In genomic region chr2:177413703-177414102, GRCh38 we compare ENCODE assay signal across 29 cellular contexts. TPM values are rescaled to one million over a fixed set of nuclear protein-coding genes. Genes with fewer than 3 reads are reported as not detected.
A peak's percentile ranks its signal among the peaks of the same experiment; 100 is the strongest.
DNase-seq lines count a peak whose midpoint lies in the region; ATAC-seq, FAIRE-seq and TF ChIP-seq lines count a peak whose summit lies in the region.
"Had no signal": no experiment of that assay in that cellular context is flagged by ENCODE, and none has a peak within 500 bp of the region (broad histone marks: within the 10 kb centered on the region; RNA-seq: fewer than 3 reads in every experiment).

No MANE protein-coding gene starts in this region.

- intact Hi-C loops in activated CD8-positive, alpha-beta T cell treated with anti-CD3 and anti-CD28 coated beads for 36 hours (cut with micrococcal nuclease) = no loop called here
- intact Hi-C loops in K562 (cut with micrococcal nuclease) = no loop called here
- intact Hi-C loops in right cardiac atrium (cut with DNase I) = no loop called here

- 65% methylated on average over 3 of the region's 3 CpGs for WGBS in K562 (ENCODE audit: insufficient coverage, low coverage, missing lambda C conversion rate)
- 63% methylated on average over 3 of the region's 3 CpGs for WGBS in right cardiac atrium

- H3K27ac ChIP-seq in K562 (ENCODE audit: extremely low read depth, low read depth, low read length) (no peak overlapping the region), right cardiac atrium (ENCODE audit: low read length) (no peak overlapping the region)
- H3K27ac ChIP-seq: A549, cardiac muscle cell, coronary artery, heart right ventricle, KMS-11, neutrophil, prostate gland, vagina had no signal

- CTCF ChIA-PET in activated CD8-positive, alpha-beta T cell treated with anti-CD3 and anti-CD28 coated beads for 36 hours (lab: Charles Lee) = interaction anchor here (0.8 to 9.7 kb wide), 9 partner anchors 9 to 349 kb away, joined by 3 to 163 read pairs (median 6); partner anchors contain the start of gene AGPS
- CTCF ChIA-PET in activated CD8-positive, alpha-beta T cell treated with anti-CD3 and anti-CD28 coated beads, Interleukin-2, amount 10 ng/mL, durations not matched to agents 7 days and 5 days (lab: Charles Lee) = interaction anchor here (3.9 to 10.8 kb wide), 3 partner anchors 22 to 249 kb away, joined by 42 to 181 read pairs (median 57); partner anchors contain the start of gene AGPS
- CTCF ChIA-PET in K562 (lab: Yijun Ruan, JAX; ENCODE audit: low intra/inter-chr PET ratio) = interaction anchor here (4.0 to 5.0 kb wide), 2 partner anchors 79 to 250 kb away, joined by 47 to 69 read pairs; no protein-coding TSS in a partner anchor

- H3K27ac Mint-ChIP-seq in activated CD8-positive, alpha-beta T cell treated with anti-CD3 and anti-CD28 coated beads for 36 hours = peak overlapping the region; percentile 64
- no peak overlapping the region for H3K27ac Mint-ChIP-seq in activated CD8-positive, alpha-beta T cell treated with anti-CD3 and anti-CD28 coated beads, Interleukin-2, amount 10 ng/mL, durations not matched to agents 7 days and 5 days
- H3K27ac Mint-ChIP-seq in stimulated activated effector memory CD8-positive, alpha-beta T cell treated with anti-CD3 and anti-CD28 coated beads, Interleukin-12 subunit alpha, Interleukin-12 subunit beta, amount 100 ng/mL, for 72 hours = no peak overlapping the region
- H3K27ac Mint-ChIP-seq in naive thymus-derived CD8-positive, alpha-beta T cell = peak overlapping the region in 3 of 10 donors; percentile 26 to 65 (median 55)

- H3K9me1 ChIP-seq in K562 (ENCODE audit: control insufficient read depth, insufficient read depth, low read length) = no peaks in the 10 kb centered on the region

- no peak for TF ChIP-seq POLR2A in H54 (IDR thresholded peaks at IDR 0.05; ENCODE audit: low read depth, low read length)
- no peak for TF ChIP-seq POLR2A in K562 (conservative IDR thresholded peaks at IDR 0.05)

- BruUV-seq in K562 (replicated peaks; lab: Mats Ljungman, UMichigan) = no TSS peak

- no peak for TF ChIP-seq CTCF in activated CD8-positive, alpha-beta T cell treated with anti-CD3 and anti-CD28 coated beads for 36 hours (IDR thresholded peaks at IDR 0.05)
- no peak for TF ChIP-seq CTCF in K562 (IDR thresholded peaks at IDR 0.05 in 2 of 3, conservative IDR thresholded peaks at IDR 0.05 in 1 of 3; ENCODE audit: insufficient read depth in 2 of 3, low read depth in 1 of 3, low read length in 3 of 3)

- peaks cover 44% of the 10 kb centered on the region for H3K4me1 Mint-ChIP-seq in activated CD8-positive, alpha-beta T cell treated with anti-CD3 and anti-CD28 coated beads for 36 hours (ENCODE audit: low read depth)
- peaks cover 6% of the 10 kb centered on the region for H3K4me1 Mint-ChIP-seq in activated CD8-positive, alpha-beta T cell treated with anti-CD3 and anti-CD28 coated beads, Interleukin-2, amount 10 ng/mL, durations not matched to agents 7 days and 5 days (ENCODE audit: low read depth)
- H3K4me1 Mint-ChIP-seq in stimulated activated effector memory CD8-positive, alpha-beta T cell treated with anti-CD3 and anti-CD28 coated beads, Interleukin-12 subunit alpha, Interleukin-12 subunit beta, amount 100 ng/mL, for 72 hours = peaks cover 27% of the 10 kb centered on the region
- peaks cover 17 to 45% (median 28%) of the 10 kb centered on the region in 4 donors for H3K4me1 Mint-ChIP-seq in naive thymus-derived CD8-positive, alpha-beta T cell

- TF ChIP-seq EP300 in K562 (IDR thresholded peaks at IDR 0.05; ENCODE audit: low read length) = no peak

- no peak for TF ChIP-seq RAD21 in K562 (CRISPR knock-in tag; conservative IDR thresholded peaks at IDR 0.05 in 1 of 2, IDR thresholded peaks at IDR 0.05 in 1 of 2)

- H4K20me1 ChIP-seq in K562 (replicated peaks; ENCODE audit: control insufficient read depth, insufficient read depth, low read length) = no peaks in the 10 kb centered on the region

- no peak overlapping the region for H3K4me3 ChIP-seq in K562
- H3K4me3 ChIP-seq in right cardiac atrium (ENCODE audit: low read length) = no peak overlapping the region
- H3K4me3 ChIP-seq: A549, cardiac muscle cell, coronary artery, heart right ventricle, prostate gland, vagina had no signal

- H3K4me1 ChIP-seq in K562 (replicated peaks in 1 of 2; ENCODE audit: control insufficient read depth in 2 of 2, insufficient read depth in 2 of 2, low read length in 2 of 2) (no peaks in the 10 kb centered on the region), right cardiac atrium (ENCODE audit: control insufficient read depth, insufficient read depth, low read length) (no peaks in the 10 kb centered on the region)
- H3K4me1 ChIP-seq: prostate gland had no signal

- no peak overlapping the region for H3K9ac ChIP-seq in K562 (ENCODE audit: insufficient read depth in 1 of 2, low read depth in 2 of 2, low read length in 2 of 2)
- H3K9ac ChIP-seq: KMS-11 had no signal

- H3K9me3 Mint-ChIP-seq in activated CD8-positive, alpha-beta T cell treated with anti-CD3 and anti-CD28 coated beads for 36 hours = peaks cover 4% of the 10 kb centered on the region
- peaks cover 5% of the 10 kb centered on the region for H3K9me3 Mint-ChIP-seq in activated CD8-positive, alpha-beta T cell treated with anti-CD3 and anti-CD28 coated beads, Interleukin-2, amount 10 ng/mL, durations not matched to agents 7 days and 5 days (ENCODE audit: insufficient read depth)
- no peaks in the 10 kb centered on the region for H3K9me3 Mint-ChIP-seq in stimulated activated effector memory CD8-positive, alpha-beta T cell treated with anti-CD3 and anti-CD28 coated beads, Interleukin-12 subunit alpha, Interleukin-12 subunit beta, amount 100 ng/mL, for 72 hours
- H3K9me3 Mint-ChIP-seq in naive thymus-derived CD8-positive, alpha-beta T cell = peaks cover 0 to 4% (median 0%) of the 10 kb centered on the region in 9 donors

- H3K36me3 ChIP-seq in K562 (ENCODE audit: control insufficient read depth, insufficient read depth, low read length) = peaks cover under 1% of the 10 kb centered on the region; the same call in 1 of the 3 replicates
- H3K36me3 ChIP-seq: cardiac muscle cell, heart right ventricle, neutrophil, prostate gland, vagina had no signal

- H3K4me3 Mint-ChIP-seq in activated CD8-positive, alpha-beta T cell treated with anti-CD3 and anti-CD28 coated beads for 36 hours = no peak overlapping the region
- no peak overlapping the region for H3K4me3 Mint-ChIP-seq in activated CD8-positive, alpha-beta T cell treated with anti-CD3 and anti-CD28 coated beads, Interleukin-2, amount 10 ng/mL, durations not matched to agents 7 days and 5 days
- no peak overlapping the region for H3K4me3 Mint-ChIP-seq in stimulated activated effector memory CD8-positive, alpha-beta T cell treated with anti-CD3 and anti-CD28 coated beads, Interleukin-12 subunit alpha, Interleukin-12 subunit beta, amount 100 ng/mL, for 72 hours
- no peak overlapping the region for H3K4me3 Mint-ChIP-seq in naive thymus-derived CD8-positive, alpha-beta T cell
- H3K4me3 Mint-ChIP-seq: T-cell had no signal

- POLR2A ChIA-PET in activated CD8-positive, alpha-beta T cell treated with anti-CD3 and anti-CD28 coated beads for 36 hours (lab: Charles Lee) = interaction anchor here (1.3 kb wide), 1 partner anchor 19 kb away, joined by 3 read pairs; no protein-coding TSS in a partner anchor
- POLR2A ChIA-PET in activated CD8-positive, alpha-beta T cell treated with anti-CD3 and anti-CD28 coated beads, Interleukin-2, amount 10 ng/mL, durations not matched to agents 7 days and 5 days (lab: Charles Lee) = no interaction called here
- POLR2A ChIA-PET in K562 (lab: Yijun Ruan, JAX) = interaction anchor here (1.1 to 2.2 kb wide), 6 partner anchors 9 to 249 kb away, joined by 3 to 12 read pairs (median 7); no protein-coding TSS in a partner anchor
- POLR2A ChIA-PET in naive thymus-derived CD8-positive, alpha-beta T cell (lab: Charles Lee) = interaction anchor here (1.1 kb wide), 1 partner anchor 149 kb away, joined by 3 read pairs; the partner anchor contains the start of gene NFE2L2

- H3K79me2 ChIP-seq in K562 (ENCODE audit: control insufficient read depth, insufficient read depth, low read length) = peaks cover 77% of the 10 kb centered on the region

- no peak for DNase-seq in activated CD8-positive, alpha-beta T cell treated with anti-CD3 and anti-CD28 coated beads for 36 hours
- DNase-seq in activated CD8-positive, alpha-beta T cell treated with anti-CD3 and anti-CD28 coated beads, Interleukin-2, amount 10 ng/mL, durations not matched to agents 7 days and 5 days = no peak
- no peak for DNase-seq in H54 (ENCODE audit: insufficient read length, low spot score)
- DNase-seq in K562 (ENCODE audit: extremely low read depth in 1 of 4, low spot score in 3 of 4) = no peak
- no peak for DNase-seq in stimulated activated effector memory CD8-positive, alpha-beta T cell treated with anti-CD3 and anti-CD28 coated beads, Interleukin-12 subunit alpha, Interleukin-12 subunit beta, amount 100 ng/mL, for 72 hours (ENCODE audit: low spot score in 2 of 2)
- DNase-seq in right cardiac atrium = no peak
- DNase-seq in naive thymus-derived CD8-positive, alpha-beta T cell = no peak
- DNase-seq in left lobe of liver (ENCODE audit: low spot score) = no peak
- DNase-seq: activated CD8-positive, alpha-beta memory T cell treated with anti-CD3 and anti-CD28 coated beads for 24 hours; activated naive CD4-positive, alpha-beta T cell treated with anti-CD3 and anti-CD28 coated beads, Interleukin-2, amount 50 U/mL, for 16 hours; AML-193; anterior cingulate cortex; DMS153; foreskin fibroblast; heart right ventricle; NCI-H1436; NCI-H2081 treated with DMSO at 0.1 percent for 48 hours; NCI-H226; stimulated activated naive CD4-positive, alpha-beta T cell treated with Interleukin-2 at 50 U/mL for 16 hours; T-cell had no signal

- H3K27me3 ChIP-seq in K562 (ENCODE audit: control insufficient read depth in 2 of 2, insufficient read depth in 2 of 2, low read length in 2 of 2) (no peaks in the 10 kb centered on the region), right cardiac atrium (ENCODE audit: control insufficient read depth, insufficient read depth) (no peaks in the 10 kb centered on the region)
- H3K27me3 ChIP-seq: cardiac muscle cell, heart right ventricle, neutrophil, vagina had no signal

- H2AFZ ChIP-seq in K562 (ENCODE audit: low read depth, low read length) = no peak overlapping the region

- H3K9me3 ChIP-seq in K562 (replicated peaks; ENCODE audit: control insufficient read depth, insufficient read depth, low read depth, low read length) (no peaks in the 10 kb centered on the region), right cardiac atrium (ENCODE audit: control insufficient read depth, low read length) (no peaks in the 10 kb centered on the region)
- H3K9me3 ChIP-seq: A549, heart right ventricle, neutrophil, prostate gland, vagina had no signal

- peak; percentile 75 for ATAC-seq in activated CD8-positive, alpha-beta T cell treated with anti-CD3 and anti-CD28 coated beads for 36 hours
- ATAC-seq in activated CD8-positive, alpha-beta T cell treated with anti-CD3 and anti-CD28 coated beads, Interleukin-2, amount 10 ng/mL, durations not matched to agents 7 days and 5 days = no peak
- ATAC-seq in K562 (no peak), right cardiac atrium (no peak), left lobe of liver (no peak)
- peak; percentile 89 for ATAC-seq in stimulated activated effector memory CD8-positive, alpha-beta T cell treated with anti-CD3 and anti-CD28 coated beads, Interleukin-12 subunit alpha, Interleukin-12 subunit beta, amount 100 ng/mL, for 72 hours
- ATAC-seq in naive thymus-derived CD8-positive, alpha-beta T cell = no peak
- ATAC-seq: esophagus mucosa, heart right ventricle, T-cell had no signal

- no peaks in the 10 kb centered on the region for H3K27me3 Mint-ChIP-seq in activated CD8-positive, alpha-beta T cell treated with anti-CD3 and anti-CD28 coated beads for 36 hours
- H3K27me3 Mint-ChIP-seq in activated CD8-positive, alpha-beta T cell treated with anti-CD3 and anti-CD28 coated beads, Interleukin-2, amount 10 ng/mL, durations not matched to agents 7 days and 5 days (ENCODE audit: low read depth) = no peaks in the 10 kb centered on the region
- H3K27me3 Mint-ChIP-seq in naive thymus-derived CD8-positive, alpha-beta T cell = no peaks in the 10 kb centered on the region
- H3K27me3 Mint-ChIP-seq: T-cell had no signal

- H3K36me3 Mint-ChIP-seq in activated CD8-positive, alpha-beta T cell treated with anti-CD3 and anti-CD28 coated beads for 36 hours (ENCODE audit: low read depth) = peaks cover 11% of the 10 kb centered on the region
- peaks cover 9% of the 10 kb centered on the region for H3K36me3 Mint-ChIP-seq in activated CD8-positive, alpha-beta T cell treated with anti-CD3 and anti-CD28 coated beads, Interleukin-2, amount 10 ng/mL, durations not matched to agents 7 days and 5 days (ENCODE audit: low read depth)
- no peaks in the 10 kb centered on the region for H3K36me3 Mint-ChIP-seq in stimulated activated effector memory CD8-positive, alpha-beta T cell treated with anti-CD3 and anti-CD28 coated beads, Interleukin-12 subunit alpha, Interleukin-12 subunit beta, amount 100 ng/mL, for 72 hours
- H3K36me3 Mint-ChIP-seq in naive thymus-derived CD8-positive, alpha-beta T cell = peaks cover 0 to 3% (median 3%) of the 10 kb centered on the region in 3 donors

- FAIRE-seq in H54 (lab: Jason Lieb, UNC) (peak; percentile 33), K562 (lab: Jason Lieb, UNC) (no peak)
- FAIRE-seq: A549, GM19239 had no signal

- in situ Hi-C loops in K562 (cut with MboI) = loop anchor here (10.0 kb wide), 2 partner anchors 79 to 249 kb away; no protein-coding TSS in a partner anchor

- no peak overlapping the region for H3K4me2 ChIP-seq in K562 (ENCODE audit: insufficient read depth, low read length)
- H3K4me2 ChIP-seq: A549, KMS-11 had no signal

RNA-seq across cellular contexts. Expression of gene AGPS, which starts 21.1 kb away (rescaled TPM):
- 10 to 100 TPM; 55.7 to 58.9 TPM for total RNA-seq in activated CD8-positive, alpha-beta T cell treated with anti-CD3 and anti-CD28 coated beads for 36 hours
- total RNA-seq in activated CD8-positive, alpha-beta T cell treated with anti-CD3 and anti-CD28 coated beads, Interleukin-2, amount 10 ng/mL, durations not matched to agents 7 days and 5 days = 10 to 100 TPM; 65.9 to 67.9 TPM
- total RNA-seq in K562 (2011; cell fraction: chromatin; rRNA removed; ENCODE audit: low replicate concordance) = 22.6 and 91.3 TPM in 2 replicates
- total RNA-seq in K562 (2011; cell fraction: nucleolus; rRNA removed) = 7.7 and 12.5 TPM in 2 replicates
- 32.9 and 66.5 TPM in 2 replicates for total RNA-seq in K562 (2011; cell fraction: nucleoplasm; rRNA removed)
- total RNA-seq in K562 (2014; rRNA removed) (144 and 211 TPM in 2 replicates), K562 (2014; rRNA removed; fragmentation: Illumina TruSeq; extraction: Trizol) (80.7 and 91.4 TPM in 2 replicates), K562 (2015; rRNA removed; fragmentation: Illumina TruSeq; extraction: Trizol) (66.2 and 73.4 TPM in 2 replicates), K562 (2021) (95.6 and 97.1 TPM in 2 replicates), right cardiac atrium (10 to 100 TPM; 19.0 to 26.0 (median 24.6) TPM), left lobe of liver (31.0 TPM)
- polyA plus RNA-seq in K562 (2011; rRNA removed) (30.5 and 63.1 TPM in 2 replicates), K562 (2014; fragmentation: Illumina TruSeq; extraction: Trizol) (43.8 and 53.3 TPM in 2 replicates), K562 (2014; fragmentation: Nextera tagmentation; extraction: Ambion mirVana) (10 to 100 TPM; 15.5 to 15.6 TPM), K562 (2014; rRNA removed) (55.5 and 60.1 TPM in 2 replicates), right cardiac atrium (4.7 TPM)
- 10.1 and 10.3 TPM in 2 replicates for polyA plus RNA-seq in K562 (2011; cell fraction: cytosol; rRNA removed)
- 11.9 and 21.7 TPM in 2 replicates for polyA plus RNA-seq in K562 (2011; cell fraction: nucleus; rRNA removed)
- 39.2 and 44.1 TPM in 2 replicates for polyA plus RNA-seq in K562 (2012)
- 78.3 and 102 TPM in 2 replicates for polyA minus RNA-seq in K562 (2011; rRNA and poly(A)+ RNA removed)
- 27.3 and 41.2 TPM in 2 replicates for polyA minus RNA-seq in K562 (2011; cell fraction: cytosol; rRNA and poly(A)+ RNA removed)
- 27.6 and 51.5 TPM in 2 replicates for polyA minus RNA-seq in K562 (2011; cell fraction: nucleus; rRNA and poly(A)+ RNA removed)
- total RNA-seq in naive thymus-derived CD8-positive, alpha-beta T cell = 10 to 100 TPM; 24.8 to 25.6 TPM
- polyA plus RNA-seq in naive thymus-derived CD8-positive, alpha-beta T cell = 10 to 100 TPM; 13.0 to 16.3 (median 13.2) TPM

Comparison
In these comparisons a context has a peak if more than half of its experiments do, and no peak if none do; other contexts are left out.
1. ATAC-seq: peak in activated CD8-positive, alpha-beta T cell treated with anti-CD3 and anti-CD28 coated beads for 36 hours (single experiment) and stimulated activated effector memory CD8-positive, alpha-beta T cell treated with anti-CD3 and anti-CD28 coated beads, Interleukin-12 subunit alpha, Interleukin-12 subunit beta, amount 100 ng/mL, for 72 hours (single experiment); none in activated CD8-positive, alpha-beta T cell treated with anti-CD3 and anti-CD28 coated beads, Interleukin-2, amount 10 ng/mL, durations not matched to agents 7 days and 5 days (single experiment), K562 (single experiment), right cardiac atrium (0 of 2), naive thymus-derived CD8-positive, alpha-beta T cell (0 of 2) and left lobe of liver (single experiment).